ENCODE assay signal across 18 cellular contexts in genomic region chr19:45217193-45217956, GRCh38. TPM values are rescaled to one million over a fixed set of nuclear protein-coding genes. Genes with fewer than 3 reads are reported as not detected.
DNase-seq lines count a peak whose midpoint lies in the region; ATAC-seq, FAIRE-seq and TF ChIP-seq lines count a peak whose summit lies in the region.
"Had no signal": no experiment of that assay in that cellular context is flagged by ENCODE, and none has a peak within 500 bp of the region (broad histone marks: within the 10 kb centered on the region; RNA-seq: fewer than 3 reads in every experiment).

No MANE protein-coding gene starts in this region.

- FAIRE-seq in H54 (lab: Jason Lieb, UNC) = no peak
- FAIRE-seq: D721Med had no signal

- peak overlapping the region; percentile 87 for H3K23ac ChIP-seq in neuronal stem cell (ENCODE audit: low read depth, low read length, poor library complexity)

- H3K9ac ChIP-seq in ES-I3 (ENCODE audit: low read depth, low read length) = peak overlapping the region; percentile 57
- peak overlapping the region; percentile 13 for H3K9ac ChIP-seq in neuronal stem cell (ENCODE audit: low read depth, low read length, poor library complexity)

- H3K4me1 ChIP-seq in ES-I3 (ENCODE audit: insufficient read depth, low read length) = peaks cover 7% of the 10 kb centered on the region; the same call in 1 of the 2 replicates
- peaks cover 3% of the 10 kb centered on the region; the same call in 1 of the 2 replicates for H3K4me1 ChIP-seq in iPS DF 6.9 (ENCODE audit: control insufficient read depth, insufficient read depth, low read length)
- H3K4me1 ChIP-seq in neuronal stem cell (ENCODE audit: control insufficient read depth in 2 of 2, insufficient read depth in 1 of 2, low read depth in 1 of 2, low read length in 2 of 2) = peaks cover 3 to 5% of the 10 kb centered on the region in 2 donors

- H3K4me3 ChIP-seq in iPS DF 6.9 (ENCODE audit: low read length) (peak overlapping the region; percentile 32; the same call in 1 of the 2 replicates), neuronal stem cell (ENCODE audit: low read length in 2 of 2) (no peak overlapping the region)
- H3K4me3 ChIP-seq: lung, sigmoid colon had no signal

- H2AK5ac ChIP-seq in neuronal stem cell (ENCODE audit: low read depth, low read length) = no peak overlapping the region

- no peak for TF ChIP-seq POLR2A in H54 (IDR thresholded peaks at IDR 0.05; ENCODE audit: low read depth, low read length)

- peak overlapping the region; percentile 80 for H3K18ac ChIP-seq in neuronal stem cell (ENCODE audit: low read length)

- peak overlapping the region; percentile 94 for H3K14ac ChIP-seq in neuronal stem cell (ENCODE audit: low read length)

- no peak overlapping the region for H3K27ac ChIP-seq in iPS DF 6.9 (ENCODE audit: low read length)
- H3K27ac ChIP-seq in neuronal stem cell (replicated peaks; ENCODE audit: low read length) = no peak overlapping the region
- H3K27ac ChIP-seq: dorsolateral prefrontal cortex, sigmoid colon had no signal

- H4K91ac ChIP-seq in neuronal stem cell (ENCODE audit: low read depth, low read length, poor library complexity) = no peak overlapping the region

- no peak overlapping the region for H2BK120ac ChIP-seq in neuronal stem cell (ENCODE audit: low read depth, low read length)

- ATAC-seq in GM21390 (IDR thresholded peaks at IDR 0.05; ENCODE audit: unreplicated experiment) = no peak
- ATAC-seq: activated naive CD4-positive, alpha-beta T cell treated with anti-CD3 and anti-CD28 coated beads, Interleukin-2, amount 50 U/mL, for 72 hours had no signal

- H3K36me3 ChIP-seq in ES-I3 (ENCODE audit: insufficient read depth, low read length) (no peaks in the 10 kb centered on the region), iPS DF 6.9 (ENCODE audit: control insufficient read depth, insufficient read depth, low read length) (no peaks in the 10 kb centered on the region), neuronal stem cell (replicated peaks in 1 of 2; ENCODE audit: control insufficient read depth in 2 of 2, insufficient read depth in 2 of 2, low read length in 2 of 2) (no peaks in the 10 kb centered on the region)
- H3K36me3 ChIP-seq: sigmoid colon had no signal

- peak overlapping the region; percentile 47 for H3K4me2 ChIP-seq in neuronal stem cell (ENCODE audit: insufficient read depth, low read length, poor library complexity, severe bottlenecking)

- H4K8ac ChIP-seq in neuronal stem cell (ENCODE audit: low read depth, low read length) = peak overlapping the region; percentile 45

- H3K27me3 ChIP-seq in iPS DF 6.9 (ENCODE audit: control insufficient read depth, insufficient read depth, low read length) = peaks cover 15% of the 10 kb centered on the region
- peaks cover 21 to 55% (median 23%) of the 10 kb centered on the region in 3 experiments for H3K27me3 ChIP-seq in neuronal stem cell (ENCODE audit: control insufficient read depth in 3 of 3, insufficient read depth in 3 of 3, low read depth in 1 of 3, low read length in 3 of 3)

- peak overlapping the region; percentile 82 for H2AFZ ChIP-seq in neuronal stem cell (ENCODE audit: low read length)

- H3K79me1 ChIP-seq in neuronal stem cell (ENCODE audit: low read depth, low read length) = peaks cover 2% of the 10 kb centered on the region

- no CpG with 5 or more reads among the region's 46 CpGs for WGBS in iPS DF 6.9 (ENCODE audit: insufficient coverage, insufficient read length)
- WGBS in neuronal stem cell (ENCODE audit: extremely low coverage in 2 of 2, insufficient read length in 2 of 2, insufficient replicate concordance in 1 of 2), 2 donors = no CpG with 5 or more reads among the region's 46 CpGs

- H3K9me3 ChIP-seq in ES-I3 (ENCODE audit: control insufficient read depth, insufficient read depth, low read length) (no peaks in the 10 kb centered on the region), iPS DF 6.9 (ENCODE audit: control insufficient read depth, insufficient read depth, low read length) (no peaks in the 10 kb centered on the region), neuronal stem cell (replicated peaks in 1 of 2; ENCODE audit: control insufficient read depth in 2 of 2, insufficient read depth in 1 of 2, low read depth in 1 of 2, low read length in 2 of 2) (peaks cover 0 to 2% of the 10 kb centered on the region in 2 donors)
- H3K9me3 ChIP-seq: sigmoid colon had no signal

- H2BK15ac ChIP-seq in neuronal stem cell (ENCODE audit: low read length) = no peak overlapping the region

- H2BK5ac ChIP-seq in neuronal stem cell (ENCODE audit: low read length) = no peak overlapping the region

- DNase-seq in NCI-H69 (lab: John Stamatoyannopoulos, UW) (peak; percentile 31), iPS DF 6.9 (ENCODE audit: low read depth, low spot score) (no peak), neuronal stem cell (ENCODE audit: low spot score) (no peak), H54 (ENCODE audit: insufficient read length, low spot score) (no peak), NCI-H2171 treated with DMSO at 0.1 percent for 48 hours (lab: John Stamatoyannopoulos, UW) (no peak), AG08396 (ENCODE audit: low spot score) (no peak)
- DNase-seq: activated CD4-positive, alpha-beta memory T cell treated with anti-CD3 and anti-CD28 coated beads for 36 hours; activated T-cell treated with anti-CD3 and anti-CD28 coated beads, Interleukin-2, amount 50 U/mL, for 24 hours; dorsolateral prefrontal cortex; hypothalamus; NCI-H1694; sigmoid colon; stimulated activated CD4-positive, alpha-beta T cell treated with anti-CD3 and anti-CD28 coated beads, Interleukin-4, amount 100 ng/mL, for 4 hours had no signal

- no peak overlapping the region for H3K4ac ChIP-seq in neuronal stem cell (ENCODE audit: low read length)

- H2BK12ac ChIP-seq in neuronal stem cell (ENCODE audit: low read length) = no peak overlapping the region

RNA-seq across cellular contexts. Expression of gene EXOC3L2, which starts 27.8 kb away (rescaled TPM):
- polyA plus RNA-seq in neuronal stem cell (2013, experiment 1 of 2) = 0.04 TPM
- 0.04 TPM for polyA plus RNA-seq in neuronal stem cell (2013, experiment 2 of 2)

RNA-seq across cellular contexts. Expression of gene MARK4, which starts 33.7 kb away (rescaled TPM):
- polyA plus RNA-seq in neuronal stem cell (2013, experiment 1 of 2) = 38.8 TPM
- 39.8 TPM for polyA plus RNA-seq in neuronal stem cell (2013, experiment 2 of 2)

RNA-seq across cellular contexts. Expression of gene BLOC1S3, which starts 38.8 kb away (rescaled TPM):
- polyA plus RNA-seq in neuronal stem cell (2013, experiment 1 of 2) = 3.6 TPM
- polyA plus RNA-seq in neuronal stem cell (2013, experiment 2 of 2) = 3.7 TPM

RNA-seq across cellular contexts. Expression of gene TRAPPC6A, which starts 39.3 kb away (rescaled TPM):
- polyA plus RNA-seq in neuronal stem cell (2013, experiment 1 of 2) = 50.4 TPM
- polyA plus RNA-seq in neuronal stem cell (2013, experiment 2 of 2) = 51.0 TPM

RNA-seq across cellular contexts. Expression of gene NKPD1, which starts 56.6 kb away (rescaled TPM):
- polyA plus RNA-seq in neuronal stem cell (2013, experiment 1 of 2) = 0.28 TPM
- polyA plus RNA-seq in neuronal stem cell (2013, experiment 2 of 2) = 0.33 TPM
